ENCODE assay signal across 12 cellular contexts in the genomic region with DNA sequence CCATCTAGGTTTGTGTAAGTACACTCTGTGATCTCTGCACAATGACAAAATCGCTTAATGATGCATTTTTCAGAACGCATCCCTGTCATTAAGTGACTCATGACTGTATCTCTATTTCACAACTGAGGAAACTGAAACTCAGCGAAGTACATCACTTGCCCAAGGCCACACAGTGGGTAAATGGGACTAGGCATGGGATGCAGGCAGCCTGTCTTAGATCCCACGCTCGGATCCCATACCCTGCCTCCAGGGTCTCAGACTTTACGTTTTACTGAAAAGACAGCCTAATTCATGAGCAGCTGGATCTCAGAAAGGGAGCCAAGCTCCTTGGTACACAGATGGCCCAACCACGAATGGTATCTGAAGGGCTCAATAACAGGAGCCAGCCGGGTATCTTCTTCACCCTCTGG. TPM values are rescaled to one million over a fixed set of nuclear protein-coding genes. Genes with fewer than 3 reads are reported as not detected.
DNase-seq lines count a peak whose midpoint lies in the region; ATAC-seq and TF ChIP-seq lines count a peak whose summit lies in the region.
"Had no signal": no experiment of that assay in that cellular context is flagged by ENCODE, and none has a peak within 500 bp of the region (broad histone marks: within the 10 kb centered on the region; RNA-seq: fewer than 3 reads in every experiment).

No MANE protein-coding gene starts in this region.

- peak; percentile 73 for DNase-seq in CD14-positive monocyte (ENCODE audit: low spot score)
- no peak for DNase-seq in RWPE1 (ENCODE audit: low spot score)
- peak; percentile 93 for DNase-seq in foreskin melanocyte
- no peak for DNase-seq in suprapubic skin (ENCODE audit: low spot score in 2 of 2)
- DNase-seq in DMS79 treated with DMSO at 0.1 percent for 48 hours (lab: John Stamatoyannopoulos, UW), result no peak
- DNase-seq in nucleus accumbens (lab: John Stamatoyannopoulos, UW), result no peak
- DNase-seq: activated CD8-positive, alpha-beta T cell treated with anti-CD3 and anti-CD28 coated beads for 36 hours; DMS153; immature natural killer cell; NCI-H510A treated with DMSO at 0.1 percent for 48 hours had no signal

- no peak overlapping the region for H3K4me3 ChIP-seq in suprapubic skin

- H3K4me1 Mint-ChIP-seq in CD14-positive monocyte, result peaks cover 54% of the 10 kb centered on the region

- no peaks in the 10 kb centered on the region for H3K36me3 Mint-ChIP-seq in CD14-positive monocyte
- H3K36me3 Mint-ChIP-seq: immature natural killer cell had no signal

- no peak for TF ChIP-seq EP300 in suprapubic skin (IDR thresholded peaks at IDR 0.05)

- no peaks in the 10 kb centered on the region for H3K27me3 ChIP-seq in suprapubic skin

- CTCF ChIA-PET in RWPE1 (lab: Yijun Ruan, JAX), result interaction anchor here (1.0 kb wide), 1 partner anchor 36 kb away, joined by 4 read pairs; no protein-coding TSS in a partner anchor

- intact Hi-C loops in CD14-positive monocyte (cut with micrococcal nuclease), result no loop called here

- POLR2A ChIA-PET in RWPE1 (lab: Yijun Ruan, JAX; ENCODE audit: low non-redundant PET), result no interaction called here

- WGBS in suprapubic skin, result 51% methylated on average over 8 of the region's 8 CpGs

- peaks cover 31% of the 10 kb centered on the region for H3K4me1 ChIP-seq in suprapubic skin

- peaks cover 0 to 2% (median 0%) of the 10 kb centered on the region in 7 donors for H3K9me3 Mint-ChIP-seq in CD14-positive monocyte
- H3K9me3 Mint-ChIP-seq: activated CD8-positive, alpha-beta T cell treated with anti-CD3 and anti-CD28 coated beads for 36 hours; immature natural killer cell had no signal

- no peaks in the 10 kb centered on the region for H3K36me3 ChIP-seq in suprapubic skin

- H3K27ac Mint-ChIP-seq in CD14-positive monocyte, result peak overlapping the region; percentile 94 to 99 (median 97)
- H3K27ac Mint-ChIP-seq: activated CD8-positive, alpha-beta T cell treated with anti-CD3 and anti-CD28 coated beads for 36 hours had no signal

- H3K9me3 ChIP-seq in suprapubic skin, result no peaks in the 10 kb centered on the region

- no peak for TF ChIP-seq POLR2A in suprapubic skin (IDR thresholded peaks at IDR 0.05)

- peak overlapping the region; percentile 51 for H3K27ac ChIP-seq in RWPE1
- no peak overlapping the region for H3K27ac ChIP-seq in suprapubic skin

- TF ChIP-seq CTCF in CD14-positive monocyte (IDR thresholded peaks at IDR 0.05), result peak; percentile 28
- TF ChIP-seq CTCF in RWPE1 (conservative IDR thresholded peaks at IDR 0.05; ENCODE audit: low read depth), result no peak
- TF ChIP-seq CTCF in suprapubic skin (IDR thresholded peaks at IDR 0.05), result no peak

- ATAC-seq in GM19455 (IDR thresholded peaks at IDR 0.05; ENCODE audit: unreplicated experiment) (peak; percentile 3), HG03045 (IDR thresholded peaks at IDR 0.05; ENCODE audit: unreplicated experiment) (no peak)
- ATAC-seq: activated CD8-positive, alpha-beta T cell treated with anti-CD3 and anti-CD28 coated beads for 36 hours had no signal

- peaks cover 0 to 4% (median 0%) of the 10 kb centered on the region in 3 donors for H3K27me3 Mint-ChIP-seq in CD14-positive monocyte (ENCODE audit: low read depth in 3 of 3)
- H3K27me3 Mint-ChIP-seq: activated CD8-positive, alpha-beta T cell treated with anti-CD3 and anti-CD28 coated beads for 36 hours had no signal

- peak overlapping the region; percentile 34 to 35 for H3K4me3 Mint-ChIP-seq in CD14-positive monocyte

RNA-seq across cellular contexts. Expression of a gene that starts 2.4 kb away (rescaled TPM):
- 10 to 100 TPM; 65.3 to 79.5 TPM for polyA plus RNA-seq in CD14-positive monocyte
- 10 to 100 TPM; 34.8 to 72.6 (median 60.4) TPM for total RNA-seq in suprapubic skin

RNA-seq across cellular contexts. Expression of a gene that starts 25.7 kb away (rescaled TPM):
- 1 to 10 TPM; 1.1 to 2.1 TPM for polyA plus RNA-seq in CD14-positive monocyte
- 10 to 100 TPM; 14.2 to 27.6 (median 19.3) TPM for total RNA-seq in suprapubic skin

RNA-seq across cellular contexts. Expression of a gene that starts 41.1 kb away (rescaled TPM):
- polyA plus RNA-seq in CD14-positive monocyte, result 10 to 100 TPM; 18.2 to 25.1 TPM
- total RNA-seq in suprapubic skin, result 10 to 100 TPM; 19.6 to 27.6 (median 24.4) TPM

RNA-seq across cellular contexts. Expression of a gene that starts 44.1 kb away (rescaled TPM):
- polyA plus RNA-seq in CD14-positive monocyte, result under 1 TPM in 1 of 2 donors, not detected in 1; 0.19 TPM
- total RNA-seq in suprapubic skin, result under 1 TPM in 3 of 4 donors, not detected in 1; 0.19 to 0.56 (median 0.47) TPM
- polyA plus RNA-seq: immature natural killer cell had no signal

Comparison
In these comparisons a context has a peak if more than half of its experiments do, and no peak if none do; other contexts are left out.
1. DNase-seq: peak in CD14-positive monocyte (single experiment) and foreskin melanocyte (single experiment); none in RWPE1 (single experiment), suprapubic skin (0 of 2), DMS79 treated with DMSO at 0.1 percent for 48 hours (single experiment) and nucleus accumbens (0 of 56).